In genomic region chr6:45675166-45675565, GRCh38 we compare ENCODE assay signal across 7 cellular contexts.
DNase-seq lines count a peak whose midpoint lies in the region; ATAC-seq, FAIRE-seq and TF ChIP-seq lines count a peak whose summit lies in the region.
"Not testable (repeated sequence)": the region's sequence is repeated elsewhere in the genome, so short reads cannot be mapped to it uniquely, and the experiment has no call there.

No MANE protein-coding gene starts in this region.

- H3K4me2 ChIP-seq in BLaER1 treated with 17β-estradiol and CSF1 and Interleukin-3, amounts not matched to agents 10 nM and 100 nM: peak overlapping the region in 10 of 11 experiments; percentile 83 to 94 (median 90); a peak in 11 of 22 replicates
- peak overlapping the region; percentile 19 for H3K4me2 ChIP-seq in keratinocyte (ENCODE audit: control insufficient read depth, extremely low read depth, insufficient read depth, low read depth, low read length)
- H3K4me2 ChIP-seq in neural progenitor cell: not testable (repeated sequence)

- CTCF ChIA-PET in RWPE1 (lab: Yijun Ruan, JAX): interaction anchor here (1.5 kb wide), 1 partner anchor 39 kb away, joined by 4 read pairs; no protein-coding TSS in a partner anchor

- not testable (repeated sequence) for H3F3A ChIP-seq in neural progenitor cell (ENCODE audit: low read depth)

- peaks cover 12% of the 10 kb centered on the region for H3K27me3 Mint-ChIP-seq in neural progenitor cell (ENCODE audit: insufficient read depth, low read depth)

- not testable (repeated sequence) for H4K20me1 ChIP-seq in BLaER1 treated with 17β-estradiol and CSF1 and Interleukin-3, amounts not matched to agents 10 nM and 100 nM; keratinocyte (ENCODE audit: control insufficient read depth, extremely low read depth, insufficient read depth, low read length); neural progenitor cell (ENCODE audit: low read depth)

- H3K9ac ChIP-seq in BLaER1 treated with 17β-estradiol and CSF1 and Interleukin-3, amounts not matched to agents 10 nM and 100 nM; keratinocyte (ENCODE audit: control insufficient read depth, extremely low read depth, insufficient read depth, low read length); neural progenitor cell: not testable (repeated sequence)

- not testable (repeated sequence) for H3K79me2 ChIP-seq in keratinocyte (ENCODE audit: control insufficient read depth, insufficient read depth, low read length); neural progenitor cell (ENCODE audit: low read depth)

- ATAC-seq in esophagus mucosa: peak; percentile 46

- H2AFZ ChIP-seq in keratinocyte (ENCODE audit: control insufficient read depth, low read length): peak overlapping the region; percentile 45
- peak overlapping the region; percentile 69 for H2AFZ ChIP-seq in neural progenitor cell (replicated peaks)

- not testable (repeated sequence) for H3K4me3 ChIP-seq in BLaER1 treated with 17β-estradiol and CSF1 and Interleukin-3, amounts not matched to agents 10 nM and 100 nM; bronchial epithelial cell (ENCODE audit: low read depth, low read length); keratinocyte (ENCODE audit: control insufficient read depth in 2 of 3, extremely low read depth in 1 of 3, insufficient read depth in 2 of 3, low read depth in 1 of 3, low read length in 3 of 3); neural progenitor cell

- H3K27ac ChIP-seq in BLaER1 treated with 17β-estradiol and CSF1 and Interleukin-3, amounts not matched to agents 10 nM and 100 nM: peak overlapping the region in 3 of 11 experiments; percentile 1 to 91 (median 81); a peak in 4 of 22 replicates
- H3K27ac ChIP-seq in RWPE1 (peak overlapping the region; percentile 76), keratinocyte (ENCODE audit: control insufficient read depth, insufficient read depth, low read length) (peak overlapping the region; percentile 51)
- not testable (repeated sequence) for H3K27ac ChIP-seq in neural progenitor cell

- H3K4me1 Mint-ChIP-seq in neural progenitor cell: peaks cover 18% of the 10 kb centered on the region

- not testable (repeated sequence) for FAIRE-seq in bronchial epithelial cell (lab: Jason Lieb, UNC); keratinocyte (lab: Jason Lieb, UNC)

- H3K27ac Mint-ChIP-seq in neural progenitor cell: not testable (repeated sequence)

- DNase-seq in HT-29 (ENCODE audit: low spot score): peak; percentile 23
- not testable (repeated sequence) for DNase-seq in RWPE1 (ENCODE audit: low spot score); neural progenitor cell (ENCODE audit: low spot score)
- peak; percentile 67 for DNase-seq in bronchial epithelial cell (ENCODE audit: low read depth)
- DNase-seq in keratinocyte (ENCODE audit: low read depth, low spot score): peak; percentile 53

- peaks cover 2 to 14% (median 7%) of the 10 kb centered on the region in 11 experiments; a peak in 21 of 22 replicates for H3K9me3 ChIP-seq in BLaER1 treated with 17β-estradiol and CSF1 and Interleukin-3, amounts not matched to agents 10 nM and 100 nM (replicated peaks in 1 of 11)
- not testable (repeated sequence) for H3K9me3 ChIP-seq in keratinocyte (ENCODE audit: control insufficient read depth, low read depth, low read length); neural progenitor cell (ENCODE audit: low read depth)

- H3K9me1 ChIP-seq in keratinocyte (ENCODE audit: control insufficient read depth, extremely low read depth, insufficient read depth, low read length): not testable (repeated sequence)

- dilution Hi-C loops in keratinocyte (cut with MboI; ENCODE audit: extremely low pct_ligation_motif_present, low sequenced_read_pairs): not testable (repeated sequence)

- not testable (repeated sequence) for H3K36me3 Mint-ChIP-seq in neural progenitor cell

- POLR2A ChIA-PET in RWPE1 (lab: Yijun Ruan, JAX; ENCODE audit: low non-redundant PET): not testable (repeated sequence)

- not testable (repeated sequence) for H3K4me3 Mint-ChIP-seq in neural progenitor cell

- H3K36me3 ChIP-seq in BLaER1 treated with 17β-estradiol and CSF1 and Interleukin-3, amounts not matched to agents 10 nM and 100 nM; bronchial epithelial cell (ENCODE audit: control insufficient read depth, insufficient read depth, low read length); keratinocyte (ENCODE audit: control insufficient read depth in 2 of 2, extremely low read depth in 1 of 2, insufficient read depth in 2 of 2, low read length in 2 of 2); neural progenitor cell: not testable (repeated sequence)

- not testable (repeated sequence) for H3K27me3 ChIP-seq in BLaER1 treated with 17β-estradiol and CSF1 and Interleukin-3, amounts not matched to agents 10 nM and 100 nM; bronchial epithelial cell (ENCODE audit: control insufficient read depth, insufficient read depth, low read length); keratinocyte (ENCODE audit: control insufficient read depth, extremely low read depth, insufficient read depth, low read length); neural progenitor cell

- TF ChIP-seq CTCF in RWPE1 (conservative IDR thresholded peaks at IDR 0.05; ENCODE audit: low read depth); bronchial epithelial cell (IDR thresholded peaks at IDR 0.05; ENCODE audit: insufficient read depth, low read length, severe bottlenecking); keratinocyte (optimal IDR thresholded peaks at IDR 0.05 in 1 of 3, IDR thresholded peaks at IDR 0.05 in 1 of 3, conservative IDR thresholded peaks at IDR 0.05 in 1 of 3; ENCODE audit: extremely low read depth in 1 of 3, insufficient read depth in 2 of 3, low read length in 3 of 3); neural progenitor cell (IDR thresholded peaks at IDR 0.05): not testable (repeated sequence)

- peaks cover 12% of the 10 kb centered on the region for H3K9me3 Mint-ChIP-seq in neural progenitor cell

- peaks cover 44 to 50% (median 47%) of the 10 kb centered on the region in 10 experiments for H3K4me1 ChIP-seq in BLaER1 treated with 17β-estradiol and CSF1 and Interleukin-3, amounts not matched to agents 10 nM and 100 nM
- H3K4me1 ChIP-seq in keratinocyte (ENCODE audit: control insufficient read depth, extremely low read depth, insufficient read depth, low read length): peaks cover 15% of the 10 kb centered on the region
- not testable (repeated sequence) for H3K4me1 ChIP-seq in neural progenitor cell
